ENCODE assay signal across 8 cellular contexts in the genomic region with DNA sequence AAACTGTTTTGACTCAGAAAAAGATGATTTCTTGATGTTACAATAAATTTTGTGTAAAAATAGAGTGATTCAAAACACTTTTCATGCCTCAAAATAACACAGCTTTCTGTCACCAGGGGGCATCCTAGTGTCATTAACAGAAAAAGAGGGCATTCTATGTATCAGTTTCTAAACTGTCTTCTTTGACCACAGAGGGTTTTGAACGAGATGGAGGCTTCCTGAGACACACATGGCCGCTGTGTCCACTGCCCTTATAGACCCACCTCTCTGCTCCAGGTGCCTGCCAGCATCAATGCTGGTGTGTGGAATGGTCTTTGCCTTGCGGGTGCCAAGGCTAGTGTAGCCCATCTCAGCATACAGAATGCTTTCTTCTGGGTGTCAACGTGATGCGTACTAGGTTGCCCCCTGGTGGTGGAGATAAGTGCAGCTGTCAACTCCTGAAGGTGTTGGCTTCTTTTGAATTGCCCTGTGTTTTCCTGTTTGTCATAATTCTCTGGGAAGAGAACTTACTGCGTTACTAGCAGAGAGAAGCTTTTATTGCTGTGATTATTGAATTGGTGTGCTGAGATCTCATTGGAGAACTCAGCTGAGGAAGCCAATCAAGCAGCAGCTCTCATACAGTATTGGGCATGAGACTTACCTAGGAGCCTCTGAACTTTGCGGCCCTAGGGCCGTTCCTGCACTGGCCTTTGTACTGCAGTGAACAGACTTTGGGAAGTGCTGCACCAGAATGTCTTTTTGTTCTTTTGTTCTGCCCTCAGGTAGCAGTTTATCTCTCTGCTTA. TPM values are rescaled to one million over a fixed set of nuclear protein-coding genes. Genes with fewer than 3 reads are reported as not detected.
A peak's percentile ranks its signal among the peaks of the same experiment; 100 is the strongest.
DNase-seq lines count a peak whose midpoint lies in the region; ATAC-seq and TF ChIP-seq lines count a peak whose summit lies in the region.

No MANE protein-coding gene starts in this region.

- H3K79me1 ChIP-seq in neuronal stem cell (ENCODE audit: low read depth, low read length) = peaks cover 15% of the 10 kb centered on the region

- no peak overlapping the region for H2BK5ac ChIP-seq in neuronal stem cell (ENCODE audit: low read length)

- peak overlapping the region; percentile 25 for H3K27ac Mint-ChIP-seq in CD4-positive, alpha-beta T cell
- H3K27ac Mint-ChIP-seq in activated T-helper 17 cell treated with anti-CD3 and anti-CD28 coated beads, Interleukin-2, amount 50 U/mL, for 72 hours = peak overlapping the region; percentile 30

- peaks cover 9 to 76% of the 10 kb centered on the region in 2 donors for H3K36me3 ChIP-seq in neuronal stem cell (replicated peaks in 1 of 2; ENCODE audit: control insufficient read depth in 2 of 2, insufficient read depth in 2 of 2, low read length in 2 of 2)

- no CpG with 5 or more reads among the region's 8 CpGs for WGBS in neuronal stem cell (ENCODE audit: extremely low coverage in 2 of 2, insufficient read length in 2 of 2, insufficient replicate concordance in 1 of 2), 2 donors

- no peak overlapping the region for H2BK15ac ChIP-seq in neuronal stem cell (ENCODE audit: low read length)

- H2BK12ac ChIP-seq in neuronal stem cell (ENCODE audit: low read length) = no peak overlapping the region

- H3K9me3 Mint-ChIP-seq in CD4-positive, alpha-beta T cell = no peaks in the 10 kb centered on the region
- H3K9me3 Mint-ChIP-seq in activated T-helper 17 cell treated with anti-CD3 and anti-CD28 coated beads, Interleukin-2, amount 50 U/mL, for 72 hours = no peaks in the 10 kb centered on the region

- no peak overlapping the region for H2AFZ ChIP-seq in neuronal stem cell (ENCODE audit: low read length)

- no peak overlapping the region for H2AK5ac ChIP-seq in neuronal stem cell (ENCODE audit: low read depth, low read length)

- no peak overlapping the region for H4K91ac ChIP-seq in neuronal stem cell (ENCODE audit: low read depth, low read length, poor library complexity)

- H3K18ac ChIP-seq in neuronal stem cell (ENCODE audit: low read length) = no peak overlapping the region

- no peak overlapping the region for H3K27ac ChIP-seq in CD4-positive, alpha-beta T cell (ENCODE audit: low read depth, low read length)
- no peak overlapping the region for H3K27ac ChIP-seq in neuronal stem cell (replicated peaks; ENCODE audit: low read length)

- no peak overlapping the region for H4K8ac ChIP-seq in neuronal stem cell (ENCODE audit: low read depth, low read length)

- no peak overlapping the region for H3K4me3 ChIP-seq in fibroblast of the aortic adventitia (ENCODE audit: low read depth, low read length)
- no peak overlapping the region for H3K4me3 ChIP-seq in neuronal stem cell (ENCODE audit: low read length in 2 of 2)

- intact Hi-C loops in CD4-positive, alpha-beta T cell (cut with DNase I, micrococcal nuclease) = no loop called here

- H3K36me3 Mint-ChIP-seq in CD4-positive, alpha-beta T cell (ENCODE audit: low read depth) = peaks cover 52% of the 10 kb centered on the region
- H3K36me3 Mint-ChIP-seq in activated T-helper 17 cell treated with anti-CD3 and anti-CD28 coated beads, Interleukin-2, amount 50 U/mL, for 72 hours (ENCODE audit: low read depth) = peaks cover 75% of the 10 kb centered on the region

- H3K9me3 ChIP-seq in CD4-positive, alpha-beta T cell (ENCODE audit: control insufficient read depth, low read length) = no peaks in the 10 kb centered on the region
- H3K9me3 ChIP-seq in neuronal stem cell (replicated peaks in 1 of 2; ENCODE audit: control insufficient read depth in 2 of 2, insufficient read depth in 1 of 2, low read depth in 1 of 2, low read length in 2 of 2) = no peaks in the 10 kb centered on the region

- no peak overlapping the region for H3K4ac ChIP-seq in neuronal stem cell (ENCODE audit: low read length)

- no peak overlapping the region for H3K4me2 ChIP-seq in neuronal stem cell (ENCODE audit: insufficient read depth, low read length, poor library complexity, severe bottlenecking)

- no peak overlapping the region for H3K9ac ChIP-seq in neuronal stem cell (ENCODE audit: low read depth, low read length, poor library complexity)

- POLR2A ChIA-PET in CD4-positive, alpha-beta T cell (lab: Charles Lee) = interaction anchor here (0.9 to 1.3 kb wide), 3 partner anchors 121 to 232 kb away, joined by 3 to 4 read pairs (median 3); partner anchors contain the start of gene COTL1

- H3K14ac ChIP-seq in neuronal stem cell (ENCODE audit: low read length) = no peak overlapping the region

- H3K27me3 Mint-ChIP-seq in CD4-positive, alpha-beta T cell = no peaks in the 10 kb centered on the region
- no peaks in the 10 kb centered on the region for H3K27me3 Mint-ChIP-seq in activated T-helper 17 cell treated with anti-CD3 and anti-CD28 coated beads, Interleukin-2, amount 50 U/mL, for 72 hours

- no peak overlapping the region for H2BK120ac ChIP-seq in neuronal stem cell (ENCODE audit: low read depth, low read length)

- CTCF ChIA-PET in CD4-positive, alpha-beta T cell (lab: Charles Lee) = interaction anchor here (0.6 to 4.2 kb wide), 32 partner anchors 9 to 461 kb away, joined by 3 to 37 read pairs (median 5); no protein-coding TSS in a partner anchor

- H3K4me1 Mint-ChIP-seq in CD4-positive, alpha-beta T cell (ENCODE audit: low read depth) = peaks cover 37% of the 10 kb centered on the region
- H3K4me1 Mint-ChIP-seq in activated T-helper 17 cell treated with anti-CD3 and anti-CD28 coated beads, Interleukin-2, amount 50 U/mL, for 72 hours = peaks cover 37% of the 10 kb centered on the region

- TF ChIP-seq CTCF in CD4-positive, alpha-beta T cell (IDR thresholded peaks at IDR 0.05) = peak; percentile 95
- TF ChIP-seq CTCF in fibroblast of the aortic adventitia (IDR thresholded peaks at IDR 0.05; ENCODE audit: insufficient read depth, low read length) = peak; percentile 88

- no peak overlapping the region for H3K23ac ChIP-seq in neuronal stem cell (ENCODE audit: low read depth, low read length, poor library complexity)

- peak; percentile 62 to 71 (median 65) for DNase-seq in CD4-positive, alpha-beta T cell
- DNase-seq in HuH-7 (ENCODE audit: low spot score) (peak; percentile 79), RPMI7951 (ENCODE audit: low read depth) (peak; percentile 69), fibroblast of the aortic adventitia (ENCODE audit: low read depth) (peak; percentile 78), neuronal stem cell (ENCODE audit: low spot score) (peak; percentile 72), superior temporal gyrus (ENCODE audit: extremely low spot score) (peak; percentile 92)

- H3K27me3 ChIP-seq in CD4-positive, alpha-beta T cell (ENCODE audit: control insufficient read depth, insufficient read depth, low read length) = no peaks in the 10 kb centered on the region
- no peaks in the 10 kb centered on the region for H3K27me3 ChIP-seq in neuronal stem cell (ENCODE audit: control insufficient read depth in 3 of 3, insufficient read depth in 3 of 3, low read depth in 1 of 3, low read length in 3 of 3)

- H3K4me1 ChIP-seq in neuronal stem cell (ENCODE audit: control insufficient read depth in 2 of 2, insufficient read depth in 1 of 2, low read depth in 1 of 2, low read length in 2 of 2) = peaks cover 4 to 11% of the 10 kb centered on the region in 2 donors

- peak overlapping the region; percentile 3 for H3K4me3 Mint-ChIP-seq in CD4-positive, alpha-beta T cell
- no peak overlapping the region for H3K4me3 Mint-ChIP-seq in activated T-helper 17 cell treated with anti-CD3 and anti-CD28 coated beads, Interleukin-2, amount 50 U/mL, for 72 hours

- ATAC-seq in CD4-positive, alpha-beta T cell (ENCODE audit: poor library complexity) = peak; percentile 73
- peak; percentile 81 for ATAC-seq in GM19372 (IDR thresholded peaks at IDR 0.05; ENCODE audit: low read depth, unreplicated experiment)
- peak; percentile 85 for ATAC-seq in activated T-helper 17 cell treated with anti-CD3 and anti-CD28 coated beads, Interleukin-2, amount 50 U/mL, for 72 hours (replicated peaks)

RNA-seq across cellular contexts. Expression of gene USP10, which starts 38.6 kb away (rescaled TPM):
- 100 to 1,000 TPM in 1 of 2 experiments, 10 to 100 TPM in 1; 99.3 to 106 TPM for total RNA-seq in CD4-positive, alpha-beta T cell
- 51.1 and 54.6 TPM in 2 replicates for total RNA-seq in RPMI7951 (2014; rRNA removed; shearing (Covaris generic))
- 100 to 1,000 TPM in 1 of 2 donors, 10 to 100 TPM in 1; 93.4 to 127 TPM for total RNA-seq in activated T-helper 17 cell treated with anti-CD3 and anti-CD28 coated beads, Interleukin-2, amount 50 U/mL, for 72 hours
- 61.7 and 93.2 TPM in 2 replicates for total RNA-seq in fibroblast of the aortic adventitia (ENCODE audit: low replicate concordance)
- 92.1 TPM for polyA plus RNA-seq in neuronal stem cell (2013, experiment 1 of 2)
- 91.9 TPM for polyA plus RNA-seq in neuronal stem cell (2013, experiment 2 of 2)
